ENCODE assay signal across 9 cellular contexts in the genomic region with DNA sequence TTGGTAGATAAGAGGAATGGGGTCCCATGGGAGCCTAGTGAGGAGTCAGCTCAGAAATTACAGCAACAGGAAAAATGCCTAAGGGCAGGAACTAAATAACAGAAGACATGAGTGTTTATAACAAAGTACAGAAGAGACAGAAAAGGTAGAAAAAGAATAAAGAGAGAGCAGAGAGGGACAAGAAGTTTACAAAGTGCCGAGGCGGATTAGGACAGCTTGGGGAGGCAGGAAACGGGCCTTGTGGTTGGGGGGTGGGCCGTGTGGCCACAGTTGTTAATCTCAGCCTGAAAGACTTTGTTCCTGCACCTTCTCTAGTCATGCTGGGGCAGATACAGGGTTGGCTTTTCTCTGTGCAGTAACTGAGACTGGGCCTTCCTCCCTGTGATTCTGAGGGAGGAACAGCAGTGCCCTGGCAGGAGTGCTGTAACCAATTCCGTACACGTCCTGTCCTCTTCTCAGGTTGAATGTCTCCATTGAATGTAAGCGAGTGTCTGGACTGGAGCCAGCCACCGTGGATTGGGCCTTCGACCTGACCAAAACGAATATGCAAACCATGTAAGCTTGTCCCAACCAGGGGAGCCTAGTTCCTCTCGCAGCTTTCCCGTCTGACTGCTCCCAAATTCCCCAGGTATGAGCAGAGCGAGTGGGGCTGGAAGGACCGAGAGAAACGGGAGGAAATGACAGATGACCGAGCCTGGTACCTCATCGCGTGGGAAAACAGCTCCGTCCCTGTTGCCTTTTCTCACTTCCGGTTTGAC. TPM values are rescaled to one million over a fixed set of nuclear protein-coding genes. Genes with fewer than 3 reads are reported as not detected.
DNase-seq lines count a peak whose midpoint lies in the region; ATAC-seq and TF ChIP-seq lines count a peak whose summit lies in the region.
"Had no signal": no experiment of that assay in that cellular context is flagged by ENCODE, and none has a peak within 500 bp of the region (broad histone marks: within the 10 kb centered on the region; RNA-seq: fewer than 3 reads in every experiment).

No MANE protein-coding gene starts in this region.

- peak overlapping the region; percentile 83 for H3K27ac Mint-ChIP-seq in activated CD4-positive, alpha-beta T cell treated with anti-CD3 and anti-CD28 coated beads, Interleukin-2, amount 10 ng/mL, durations not matched to agents 7 days and 5 days

- TF ChIP-seq CTCF in brain microvascular endothelial cell (IDR thresholded peaks at IDR 0.05; ENCODE audit: low read depth, low read length, missing control alignments): no peak
- TF ChIP-seq CTCF in body of pancreas (IDR thresholded peaks at IDR 0.05): no peak
- no peak for TF ChIP-seq CTCF in thyroid gland (IDR thresholded peaks at IDR 0.05)

- no peak overlapping the region for H3K4me3 ChIP-seq in brain microvascular endothelial cell (ENCODE audit: low read depth, low read length)
- no peak overlapping the region for H3K4me3 ChIP-seq in body of pancreas
- no peak overlapping the region for H3K4me3 ChIP-seq in thyroid gland (replicated peaks in 1 of 3)

- H3K4me1 ChIP-seq in body of pancreas (no peaks in the 10 kb centered on the region), thyroid gland (no peaks in the 10 kb centered on the region)

- in situ Hi-C loops in brain microvascular endothelial cell (cut with HindIII; ENCODE audit: low pct_ligation_motif_present, low sequenced_read_pairs): no loop called here

- H3K36me3 ChIP-seq in brain microvascular endothelial cell (replicated peaks) (peaks cover 41% of the 10 kb centered on the region), body of pancreas (replicated peaks in 1 of 2; ENCODE audit: insufficient read depth in 1 of 2, low read depth in 2 of 2) (peaks cover 0 to 14% of the 10 kb centered on the region in 2 donors), thyroid gland (peaks cover 25 to 33% of the 10 kb centered on the region in 2 donors)

- H3K9me3 Mint-ChIP-seq in activated CD4-positive, alpha-beta T cell treated with anti-CD3 and anti-CD28 coated beads, Interleukin-2, amount 10 ng/mL, durations not matched to agents 7 days and 5 days: no peaks in the 10 kb centered on the region
- H3K9me3 Mint-ChIP-seq: neural crest cell had no signal

- H3K27me3 ChIP-seq in brain microvascular endothelial cell (replicated peaks): no peaks in the 10 kb centered on the region
- no peaks in the 10 kb centered on the region for H3K27me3 ChIP-seq in body of pancreas
- no peaks in the 10 kb centered on the region for H3K27me3 ChIP-seq in thyroid gland

- DNase-seq in activated CD4-positive, alpha-beta T cell treated with anti-CD3 and anti-CD28 coated beads, Interleukin-2, amount 10 ng/mL, durations not matched to agents 7 days and 5 days: peak; percentile 63
- no peak for DNase-seq in activated CD4-positive, alpha-beta T cell treated with anti-CD3 and anti-CD28 coated beads for 1 hour
- DNase-seq in OCI-M1 (lab: John Stamatoyannopoulos, UW) (peak; percentile 48), brain microvascular endothelial cell (peak; percentile 9), body of pancreas (no peak), thyroid gland (no peak)
- peak; percentile 42 for DNase-seq in stimulated activated naive CD8-positive, alpha-beta T cell treated with anti-CD3 and anti-CD28 coated beads, Interleukin-15, Interleukin-2, amounts not matched to agents 100 U/mL and 50 U/mL, for 24 hours

- whole genome bisulfite sequencing in body of pancreas, 2 donors: 81 to 89% methylated on average over 10 to 20 of the region's 20 CpGs
- WGBS in thyroid gland, 2 donors: 80 to 86% methylated on average over 20 of the region's 20 CpGs

- peak; percentile 68 for ATAC-seq in stimulated activated naive CD8-positive, alpha-beta T cell treated with anti-CD3 and anti-CD28 coated beads, Interleukin-15, Interleukin-2, amounts not matched to agents 100 U/mL and 50 U/mL, for 24 hours
- no peak for ATAC-seq in body of pancreas
- ATAC-seq in GM18907 (IDR thresholded peaks at IDR 0.05; ENCODE audit: unreplicated experiment): no peak

- no peak overlapping the region for H3K27ac ChIP-seq in brain microvascular endothelial cell
- H3K27ac ChIP-seq in body of pancreas: no peak overlapping the region
- H3K27ac ChIP-seq in thyroid gland: no peak overlapping the region

- H3K36me3 Mint-ChIP-seq in activated CD4-positive, alpha-beta T cell treated with anti-CD3 and anti-CD28 coated beads, Interleukin-2, amount 10 ng/mL, durations not matched to agents 7 days and 5 days (ENCODE audit: low read depth): peaks cover 46% of the 10 kb centered on the region

- H3K9me3 ChIP-seq in body of pancreas (no peaks in the 10 kb centered on the region), thyroid gland (no peaks in the 10 kb centered on the region)

- peaks cover 29% of the 10 kb centered on the region for H3K4me1 Mint-ChIP-seq in activated CD4-positive, alpha-beta T cell treated with anti-CD3 and anti-CD28 coated beads, Interleukin-2, amount 10 ng/mL, durations not matched to agents 7 days and 5 days
- H3K4me1 Mint-ChIP-seq: neural crest cell had no signal

- POLR2A ChIA-PET in activated CD4-positive, alpha-beta T cell treated with anti-CD3 and anti-CD28 coated beads, Interleukin-2, amount 10 ng/mL, durations not matched to agents 7 days and 5 days (lab: Charles Lee): interaction anchor here (0.5 kb wide), 1 partner anchor 27 kb away, joined by 3 read pairs; no protein-coding TSS in a partner anchor

- CTCF ChIA-PET in activated CD4-positive, alpha-beta T cell treated with anti-CD3 and anti-CD28 coated beads, Interleukin-2, amount 10 ng/mL, durations not matched to agents 7 days and 5 days (lab: Charles Lee): interaction anchor here (0.6 to 2.2 kb wide), 6 partner anchors 9 to 233 kb away, joined by 3 to 13 read pairs (median 4); no protein-coding TSS in a partner anchor

- TF ChIP-seq POLR2A in body of pancreas (IDR thresholded peaks at IDR 0.05) (no peak), thyroid gland (IDR thresholded peaks at IDR 0.05) (no peak)

- H3K4me3 Mint-ChIP-seq in activated CD4-positive, alpha-beta T cell treated with anti-CD3 and anti-CD28 coated beads, Interleukin-2, amount 10 ng/mL, durations not matched to agents 7 days and 5 days: peak overlapping the region; percentile 55
- H3K4me3 Mint-ChIP-seq: neural crest cell had no signal

- H3K27me3 Mint-ChIP-seq in activated CD4-positive, alpha-beta T cell treated with anti-CD3 and anti-CD28 coated beads, Interleukin-2, amount 10 ng/mL, durations not matched to agents 7 days and 5 days: no peaks in the 10 kb centered on the region

- intact Hi-C loops in body of pancreas (cut with DNase I): no loop called here
- intact Hi-C loops in thyroid gland (cut with DNase I): no loop called here

RNA-seq across cellular contexts. Expression of a gene that starts 13.2 kb away (rescaled TPM):
- 10 to 100 TPM; 30.4 to 33.6 TPM for total RNA-seq in activated CD4-positive, alpha-beta T cell treated with anti-CD3 and anti-CD28 coated beads, Interleukin-2, amount 10 ng/mL, durations not matched to agents 7 days and 5 days
- total RNA-seq in body of pancreas (10 to 100 TPM; 14.3 to 21.8 TPM), thyroid gland (10 to 100 TPM; 27.6 to 46.4 (median 34.5) TPM)

RNA-seq across cellular contexts. Expression of a gene that starts 22.5 kb away (rescaled TPM):
- total RNA-seq in activated CD4-positive, alpha-beta T cell treated with anti-CD3 and anti-CD28 coated beads, Interleukin-2, amount 10 ng/mL, durations not matched to agents 7 days and 5 days: 100 to 1,000 TPM; 451 to 462 TPM
- total RNA-seq in body of pancreas: 100 to 1,000 TPM in 1 of 2 donors, 10 to 100 TPM in 1; 51.9 to 184 TPM
- total RNA-seq in thyroid gland: 100 to 1,000 TPM; 210 to 787 (median 471) TPM

RNA-seq across cellular contexts. Expression of a gene that starts 34.3 kb away (rescaled TPM):
- 100 to 1,000 TPM in 1 of 2 experiments, 10 to 100 TPM in 1; 94.8 to 102 TPM for total RNA-seq in activated CD4-positive, alpha-beta T cell treated with anti-CD3 and anti-CD28 coated beads, Interleukin-2, amount 10 ng/mL, durations not matched to agents 7 days and 5 days
- total RNA-seq in body of pancreas (10 to 100 TPM; 20.8 to 36.3 TPM), thyroid gland (100 to 1,000 TPM in 1 of 4 donors, 10 to 100 TPM in 3; 62.3 to 130 (median 76.1) TPM)

RNA-seq across cellular contexts. Expression of a gene that starts 35.0 kb away (rescaled TPM):
- under 1 TPM; 0.12 to 0.40 TPM for total RNA-seq in activated CD4-positive, alpha-beta T cell treated with anti-CD3 and anti-CD28 coated beads, Interleukin-2, amount 10 ng/mL, durations not matched to agents 7 days and 5 days
- total RNA-seq in body of pancreas (under 1 TPM; 0.26 to 0.33 TPM), thyroid gland (under 1 TPM in 1 of 4 donors, not detected in 3; 0.24 TPM)

Comparison
In these comparisons a context has a peak if more than half of its experiments do, and no peak if none do; other contexts are left out.
1. DNase-seq: peak in activated CD4-positive, alpha-beta T cell treated with anti-CD3 and anti-CD28 coated beads, Interleukin-2, amount 10 ng/mL, durations not matched to agents 7 days and 5 days (single experiment), OCI-M1 (single experiment), brain microvascular endothelial cell (single experiment) and stimulated activated naive CD8-positive, alpha-beta T cell treated with anti-CD3 and anti-CD28 coated beads, Interleukin-15, Interleukin-2, amounts not matched to agents 100 U/mL and 50 U/mL, for 24 hours (single experiment); none in activated CD4-positive, alpha-beta T cell treated with anti-CD3 and anti-CD28 coated beads for 1 hour (single experiment), body of pancreas (0 of 4) and thyroid gland (0 of 2).